Comparison of ENCODE assay signal across 9 cellular contexts in the genomic region with DNA sequence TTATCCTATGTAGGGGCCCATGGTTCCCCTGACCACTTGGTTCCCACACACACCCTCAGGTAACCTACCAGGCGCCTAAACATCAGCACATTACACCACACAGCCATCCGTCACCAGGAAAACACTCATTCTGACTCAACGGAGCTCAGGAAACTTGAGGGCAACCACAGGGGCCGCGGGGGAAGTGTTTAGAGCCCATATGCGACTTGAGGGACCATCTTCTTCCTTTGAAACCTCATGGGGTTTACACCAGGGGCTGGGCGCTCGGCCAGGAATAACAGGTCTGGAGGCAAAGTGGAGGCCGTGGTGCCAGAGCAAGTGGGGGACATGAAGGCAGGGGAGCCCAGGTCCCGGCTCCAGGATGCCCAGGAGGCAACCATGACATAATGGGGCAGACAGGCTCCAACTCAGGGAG. TPM values are rescaled to one million over a fixed set of nuclear protein-coding genes. Genes with fewer than 3 reads are reported as not detected.
A peak's percentile ranks its signal among the peaks of the same experiment; 100 is the strongest.
DNase-seq lines count a peak whose midpoint lies in the region; ATAC-seq and TF ChIP-seq lines count a peak whose summit lies in the region.
"Had no signal": no experiment of that assay in that cellular context is flagged by ENCODE, and none has a peak within 500 bp of the region (broad histone marks: within the 10 kb centered on the region; RNA-seq: fewer than 3 reads in every experiment).

No MANE protein-coding gene starts in this region.

- no peak overlapping the region for H3K27ac ChIP-seq in GM23338 (ENCODE audit: low read depth)
- H3K27ac ChIP-seq in SK-N-SH (ENCODE audit: low read depth in 2 of 2, low read length in 1 of 2), result peak overlapping the region in 1 of 2 experiments; percentile 88; a peak in 2 of 4 replicates
- H3K27ac ChIP-seq: adrenal gland had no signal

- ATAC-seq in GM23338, result no peak
- ATAC-seq in HG03135 (IDR thresholded peaks at IDR 0.05; ENCODE audit: unreplicated experiment), result no peak

- no peaks in the 10 kb centered on the region for H3K9me3 Mint-ChIP-seq in GM23338

- peak overlapping the region; percentile 96 for H3K9ac ChIP-seq in SK-N-SH

- no peaks in the 10 kb centered on the region; the same call in 2 of the 3 replicates for H3K4me1 Mint-ChIP-seq in GM23338

- WGBS in SK-N-SH (ENCODE audit: low lambda C conversion rate), result 6% methylated on average over 10 of the region's 10 CpGs

- no peaks in the 10 kb centered on the region; the same call in 1 of the 2 replicates for H4K20me1 ChIP-seq in GM23338 (replicated peaks; ENCODE audit: insufficient read depth)
- H4K20me1 ChIP-seq in SK-N-SH (ENCODE audit: insufficient read depth), result peaks cover 52% of the 10 kb centered on the region

- H3K79me2 ChIP-seq in GM23338 (replicated peaks; ENCODE audit: insufficient read depth), result no peaks in the 10 kb centered on the region
- H3K79me2 ChIP-seq in SK-N-SH (ENCODE audit: insufficient read depth), result peaks cover 62% of the 10 kb centered on the region

- no peak for TF ChIP-seq CTCF in GM23338 (conservative IDR thresholded peaks at IDR 0.05; ENCODE audit: low read depth in 2 of 2)
- no peak for TF ChIP-seq CTCF in SK-N-SH (IDR thresholded peaks at IDR 0.05)

- no peak overlapping the region for H3K4me3 ChIP-seq in GM23338
- H3K4me3 ChIP-seq in SK-N-SH (ENCODE audit: low read depth in 2 of 2, low read length in 1 of 2), result peak overlapping the region; percentile 75 to 87; a peak in 3 of 4 replicates

- H3K4me1 ChIP-seq in GM23338 (ENCODE audit: insufficient read depth) (no peaks in the 10 kb centered on the region; the same call in 1 of the 2 replicates), SK-N-SH (ENCODE audit: control insufficient read depth in 1 of 2, insufficient read depth in 2 of 2, low read depth in 1 of 2, low read length in 1 of 2) (peaks cover 23 to 42% of the 10 kb centered on the region in 2 experiments; a peak in 3 of 4 replicates)

- H3K27me3 Mint-ChIP-seq in GM23338 (ENCODE audit: insufficient read depth, low read depth, poor library complexity), result peaks cover 20% of the 10 kb centered on the region

- CTCF ChIA-PET in SK-N-SH (lab: Yijun Ruan, JAX), result interaction anchor here (0.8 to 3.4 kb wide), 6 partner anchors 8 to 111 kb away, joined by 3 to 20 read pairs (median 4); no protein-coding TSS in a partner anchor

- H3K4me2 ChIP-seq in GM23338 (no peak overlapping the region; the same call in 1 of the 2 replicates), SK-N-SH (peak overlapping the region; percentile 99)

- peak in 1 of 2 experiments; percentile 95; a peak in 2 of 4 replicates for TF ChIP-seq EP300 in SK-N-SH (IDR thresholded peaks at IDR 0.05; ENCODE audit: borderline replicate concordance in 1 of 2, low read depth in 1 of 2, low read length in 1 of 2)

- H3K27me3 ChIP-seq in GM23338 (ENCODE audit: insufficient read depth) (peaks cover 24% of the 10 kb centered on the region), SK-N-SH (ENCODE audit: insufficient read depth) (no peaks in the 10 kb centered on the region)
- H3K27me3 ChIP-seq: adrenal gland had no signal

- POLR2A ChIA-PET in SK-N-SH (lab: Yijun Ruan, JAX), result no interaction called here

- H3K27ac Mint-ChIP-seq in GM23338, result no peak overlapping the region

- no peaks in the 10 kb centered on the region for H3K36me3 Mint-ChIP-seq in GM23338 (ENCODE audit: low read depth)

- H3K4me3 Mint-ChIP-seq in GM23338, result peak overlapping the region; percentile 53

- H3F3A ChIP-seq in GM23338 (replicated peaks; ENCODE audit: low read depth) (no peaks in the 10 kb centered on the region), SK-N-SH (replicated peaks; ENCODE audit: insufficient read depth) (peaks cover 30% of the 10 kb centered on the region)

- no peak for TF ChIP-seq RAD21 in SK-N-SH (IDR thresholded peaks at IDR 0.05; ENCODE audit: low read length)

- H3K36me3 ChIP-seq in GM23338 (ENCODE audit: insufficient read depth) (no peaks in the 10 kb centered on the region), SK-N-SH (replicated peaks in 1 of 2; ENCODE audit: control insufficient read depth in 1 of 2, insufficient read depth in 2 of 2, low read length in 1 of 2) (peaks cover 2 to 32% of the 10 kb centered on the region in 2 experiments)
- H3K36me3 ChIP-seq: adrenal gland had no signal

- H3K9me2 ChIP-seq in GM23338 (ENCODE audit: insufficient read depth), result no peaks in the 10 kb centered on the region
- H3K9me2 ChIP-seq in SK-N-SH, result no peaks in the 10 kb centered on the region

- DNase-seq in GM23338 (ENCODE audit: low spot score) (no peak), SK-N-SH (no peak), lung microvascular endothelial cell (ENCODE audit: low read depth in 2 of 2) (peak; percentile 80 to 99), retina (no peak), NCI-H2107 (lab: John Stamatoyannopoulos, UW) (no peak)
- peak; percentile 24 to 59 (median 35) for DNase-seq in activated naive CD4-positive, alpha-beta T cell (lab: John Stamatoyannopoulos, UW)
- peak; percentile 72 to 75 for DNase-seq in stimulated activated CD8-positive, alpha-beta memory T cell treated with anti-CD3 and anti-CD28 coated beads, Interleukin-7, amount 100 ng/mL, for 4 hours (ENCODE audit: low read depth in 2 of 2)

- no peaks in the 10 kb centered on the region for H3K9me3 ChIP-seq in SK-N-SH
- H3K9me3 ChIP-seq: adrenal gland had no signal

- H2AFZ ChIP-seq in GM23338 (no peak overlapping the region), SK-N-SH (ENCODE audit: low read depth) (no peak overlapping the region)

TF ChIP-seq in GM23338, 12 proteins besides CTCF, POLR2A, EP300 and RAD21 (continues in another document):
- TF ChIP-seq POLR2AphosphoS5 (IDR thresholded peaks at IDR 0.05; ENCODE audit: low read depth) (no peak), EZH2 (IDR thresholded peaks at IDR 0.05; ENCODE audit: low read depth, unreplicated experiment) (no peak), ZNF114 (CRISPR knock-in tag; IDR thresholded peaks at IDR 0.05) (no peak), ZNF331 (CRISPR knock-in tag; IDR thresholded peaks at IDR 0.05; ENCODE audit: low read depth) (no peak), EZH2phosphoT487 (IDR thresholded peaks at IDR 0.05; ENCODE audit: unreplicated experiment) (no peak), STAT1 (IDR thresholded peaks at IDR 0.05; ENCODE audit: unreplicated experiment) (no peak)

TF ChIP-seq in SK-N-SH, 30 proteins besides CTCF, POLR2A, EP300 and RAD21 (continues in another document):
- TF ChIP-seq TEAD4 (IDR thresholded peaks at IDR 0.05; ENCODE audit: borderline replicate concordance, insufficient read depth), result peak; percentile 91
- TF ChIP-seq, protein P1, sequence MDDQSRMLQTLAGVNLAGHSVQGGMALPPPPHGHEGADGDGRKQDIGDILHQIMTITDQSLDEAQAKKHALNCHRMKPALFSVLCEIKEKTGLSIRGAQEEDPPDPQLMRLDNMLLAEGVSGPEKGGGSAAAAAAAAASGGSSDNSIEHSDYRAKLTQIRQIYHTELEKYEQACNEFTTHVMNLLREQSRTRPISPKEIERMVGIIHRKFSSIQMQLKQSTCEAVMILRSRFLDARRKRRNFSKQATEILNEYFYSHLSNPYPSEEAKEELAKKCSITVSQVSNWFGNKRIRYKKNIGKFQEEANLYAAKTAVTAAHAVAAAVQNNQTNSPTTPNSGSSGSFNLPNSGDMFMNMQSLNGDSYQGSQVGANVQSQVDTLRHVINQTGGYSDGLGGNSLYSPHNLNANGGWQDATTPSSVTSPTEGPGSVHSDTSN (IDR thresholded peaks at IDR 0.05), result peak; percentile 86
- no peak for TF ChIP-seq NRF1 (IDR thresholded peaks at IDR 0.05; ENCODE audit: low read depth, low read length)
- TF ChIP-seq SIN3A (IDR thresholded peaks at IDR 0.05; ENCODE audit: borderline replicate concordance, low read depth, low read length), result peak; percentile 61; the same call in 1 of the 2 replicates

RNA-seq across cellular contexts. Expression of a gene that starts 1.5 kb away (rescaled TPM):
- total RNA-seq in GM23338 (2014; rRNA removed; shearing (Covaris generic)), result 9.4 and 19.8 TPM in 2 replicates
- polyA plus RNA-seq in GM23338 (2016; fragmentation: Nextera tagmentation; extraction: Ambion mirVana) (9.1 and 11.7 TPM in 2 replicates), SK-N-SH (2012; rRNA removed) (81.2 and 91.1 TPM in 2 replicates)
- 40.6 and 54.4 TPM in 2 replicates for polyA plus RNA-seq in SK-N-SH (2012; cell fraction: cytosol; rRNA removed)
- polyA plus RNA-seq in SK-N-SH (2012; cell fraction: nucleus; rRNA removed), result 330 and 340 TPM in 2 replicates
- 4.0 and 7.2 TPM in 2 replicates for total RNA-seq in lung microvascular endothelial cell

RNA-seq across cellular contexts. Expression of a gene that starts 20.6 kb away (rescaled TPM):
- total RNA-seq in GM23338 (2014; rRNA removed; shearing (Covaris generic)), result 16.3 and 24.6 TPM in 2 replicates
- 18.0 and 18.7 TPM in 2 replicates for polyA plus RNA-seq in GM23338 (2016; fragmentation: Nextera tagmentation; extraction: Ambion mirVana)
- polyA plus RNA-seq in SK-N-SH (2012; rRNA removed), result 29.9 and 33.7 TPM in 2 replicates
- 14.8 and 23.2 TPM in 2 replicates for polyA plus RNA-seq in SK-N-SH (2012; cell fraction: cytosol; rRNA removed)
- polyA plus RNA-seq in SK-N-SH (2012; cell fraction: nucleus; rRNA removed), result 32.1 and 34.9 TPM in 2 replicates
- total RNA-seq in lung microvascular endothelial cell, result 5.2 and 7.2 TPM in 2 replicates

RNA-seq across cellular contexts. Expression of a gene that starts 34.6 kb away (rescaled TPM):
- total RNA-seq in GM23338 (2014; rRNA removed; shearing (Covaris generic)), result 57.2 and 62.1 TPM in 2 replicates
- polyA plus RNA-seq in GM23338 (2016; fragmentation: Nextera tagmentation; extraction: Ambion mirVana) (117 and 129 TPM in 2 replicates), SK-N-SH (2012; rRNA removed) (174 and 206 TPM in 2 replicates)
- 167 and 190 TPM in 2 replicates for polyA plus RNA-seq in SK-N-SH (2012; cell fraction: cytosol; rRNA removed)
- polyA plus RNA-seq in SK-N-SH (2012; cell fraction: nucleus; rRNA removed), result 151 and 156 TPM in 2 replicates
- 30.6 and 31.2 TPM in 2 replicates for total RNA-seq in lung microvascular endothelial cell

RNA-seq across cellular contexts. Expression of a gene that starts 34.7 kb away (rescaled TPM):
- total RNA-seq in GM23338 (2014; rRNA removed; shearing (Covaris generic)), result 1.3 and 2.8 TPM in 2 replicates
- polyA plus RNA-seq in GM23338 (2016; fragmentation: Nextera tagmentation; extraction: Ambion mirVana) (5.2 and 5.6 TPM in 2 replicates), SK-N-SH (2012; rRNA removed) (10.6 and 11.0 TPM in 2 replicates)
- 8.0 and 10.5 TPM in 2 replicates for polyA plus RNA-seq in SK-N-SH (2012; cell fraction: cytosol; rRNA removed)
- polyA plus RNA-seq in SK-N-SH (2012; cell fraction: nucleus; rRNA removed), result 7.5 and 8.0 TPM in 2 replicates
- 1.7 and 2.4 TPM in 2 replicates for total RNA-seq in lung microvascular endothelial cell

RNA-seq across cellular contexts. Expression of a gene that starts 50.4 kb away (rescaled TPM):
- total RNA-seq in GM23338 (2014; rRNA removed; shearing (Covaris generic)), result 5.6 and 7.0 TPM in 2 replicates
- polyA plus RNA-seq in GM23338 (2016; fragmentation: Nextera tagmentation; extraction: Ambion mirVana), result 1.8 and 2.2 TPM in 2 replicates
- polyA plus RNA-seq in SK-N-SH (2012; rRNA removed), result 5.7 and 7.4 TPM in 2 replicates
- 3.7 and 5.9 TPM in 2 replicates for polyA plus RNA-seq in SK-N-SH (2012; cell fraction: cytosol; rRNA removed)
- polyA plus RNA-seq in SK-N-SH (2012; cell fraction: nucleus; rRNA removed), result 5.7 and 10.9 TPM in 2 replicates
- total RNA-seq in lung microvascular endothelial cell, result 2.6 and 2.8 TPM in 2 replicates

Comparison
In these comparisons a context has a peak if more than half of its experiments do, and no peak if none do; other contexts are left out.
1. DNase-seq: peak in activated naive CD4-positive, alpha-beta T cell (4 of 4), lung microvascular endothelial cell (2 of 2) and stimulated activated CD8-positive, alpha-beta memory T cell treated with anti-CD3 and anti-CD28 coated beads, Interleukin-7, amount 100 ng/mL, for 4 hours (2 of 2); none in GM23338 (single experiment), SK-N-SH (single experiment), retina (single experiment) and NCI-H2107 (single experiment).